In the genomic region with DNA sequence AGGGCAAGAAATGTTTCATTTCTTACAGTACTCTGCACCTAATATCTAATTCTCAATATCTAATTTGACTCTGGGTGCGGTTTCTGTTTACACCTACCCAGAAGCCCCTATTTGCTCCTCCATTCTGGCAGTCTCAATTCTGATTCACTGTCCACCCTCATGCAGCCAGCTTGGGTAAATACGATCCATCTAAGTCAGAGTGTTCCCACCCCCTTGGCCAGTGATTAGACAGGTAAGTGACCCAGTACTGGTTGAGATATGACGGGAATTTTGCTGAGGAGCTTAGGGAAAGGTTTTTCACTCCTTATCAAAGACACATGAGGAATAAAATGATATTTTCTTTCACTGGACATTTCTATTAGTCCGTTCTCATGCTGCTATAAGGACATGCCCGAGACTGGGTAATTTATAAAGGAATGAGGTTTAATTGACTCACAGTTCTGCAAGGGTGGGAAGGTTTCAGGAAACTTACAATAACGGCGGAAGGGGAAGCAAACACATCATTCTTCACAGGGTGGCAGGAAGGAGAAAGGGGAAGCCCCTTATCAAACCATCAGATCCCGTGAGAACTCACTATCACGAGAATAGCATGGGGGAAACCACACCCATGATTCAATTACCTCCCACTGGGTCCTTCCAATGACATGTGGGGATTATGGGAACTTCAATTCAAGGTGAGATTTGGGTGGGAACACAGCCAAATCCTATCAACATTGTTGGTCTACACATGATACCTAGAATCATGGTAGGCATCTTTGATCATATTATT, we compare ENCODE assay signal across 9 cellular contexts. TPM values are rescaled to one million over a fixed set of nuclear protein-coding genes. Genes with fewer than 3 reads are reported as not detected.
A peak's percentile ranks its signal among the peaks of the same experiment; 100 is the strongest.
DNase-seq lines count a peak whose midpoint lies in the region; TF ChIP-seq lines count a peak whose summit lies in the region.
"Had no signal": no experiment of that assay in that cellular context is flagged by ENCODE, and none has a peak within 500 bp of the region (broad histone marks: within the 10 kb centered on the region; RNA-seq: fewer than 3 reads in every experiment).

No MANE protein-coding gene starts in this region.

- no peak for TF ChIP-seq POLR2A in erythroblast (IDR thresholded peaks at IDR 0.05; ENCODE audit: low read length)

- no peak for TF ChIP-seq CTCF in GM10248 (IDR thresholded peaks at IDR 0.05; ENCODE audit: control extremely low read depth, extremely low read depth, low read depth, missing control alignments)

- peak; percentile 26 for DNase-seq in ELR (ENCODE audit: low read depth)
- peak; percentile 39 for DNase-seq in NOMO-1 treated with DMSO at 0.1 percent for 48 hours (lab: John Stamatoyannopoulos, UW; ENCODE audit: unreplicated experiment)
- peak; percentile 13 to 18 for DNase-seq in erythroblast (lab: John Stamatoyannopoulos, UW)
- no peak for DNase-seq in posterior vena cava (ENCODE audit: low spot score)
- DNase-seq in GM10248 (ENCODE audit: extremely low spot score), result no peak
- DNase-seq in KG1 (lab: John Stamatoyannopoulos, UW), result no peak
- DNase-seq: DMS79; effector memory CD8-positive, alpha-beta T cell had no signal

- CTCF ChIA-PET in GM10248 (lab: Yijun Ruan, JAX), result interaction anchor here (1.3 kb wide), 1 partner anchor 15 kb away, joined by 4 read pairs; no protein-coding TSS in a partner anchor

- POLR2A ChIA-PET in GM10248 (lab: Yijun Ruan, JAX), result no interaction called here

- intact Hi-C loops in posterior vena cava (cut with DNase I), result no loop called here

RNA-seq across cellular contexts. Expression of gene GLO1, which starts 29.4 kb away (rescaled TPM):
- total RNA-seq in posterior vena cava, result 10 to 100 TPM; 40.3 to 53.4 TPM

RNA-seq across cellular contexts. Expression of gene BTBD9, which starts 33.9 kb away (rescaled TPM):
- 10 to 100 TPM; 16.3 to 22.9 TPM for total RNA-seq in posterior vena cava

RNA-seq across cellular contexts. Expression of gene DNAH8, which starts 41.5 kb away (rescaled TPM):
- under 1 TPM; 0.05 to 0.71 TPM for total RNA-seq in posterior vena cava
- total RNA-seq: MCF 10A had no signal

Comparison
In these comparisons a context has a peak if more than half of its experiments do, and no peak if none do; other contexts are left out.
1. DNase-seq: peak in ELR (single experiment), NOMO-1 treated with DMSO at 0.1 percent for 48 hours (single experiment) and erythroblast (2 of 2); none in posterior vena cava (single experiment), GM10248 (single experiment) and KG1 (single experiment).